Comparison of ENCODE assay signal across 8 cellular contexts in genomic region chr22:50599816-50600454, GRCh38. TPM values are rescaled to one million over a fixed set of nuclear protein-coding genes. Genes with fewer than 3 reads are reported as not detected.
A peak's percentile ranks its signal among the peaks of the same experiment; 100 is the strongest.
DNase-seq lines count a peak whose midpoint lies in the region; ATAC-seq and TF ChIP-seq lines count a peak whose summit lies in the region.

No MANE protein-coding gene starts in this region.

- H3K27ac ChIP-seq in lower lobe of right lung: no peak overlapping the region

- H3K4me1 Mint-ChIP-seq in central memory CD8-positive, alpha-beta T cell: peaks cover 10% of the 10 kb centered on the region

- H3K4me1 ChIP-seq in lower lobe of right lung: no peaks in the 10 kb centered on the region

- no peaks in the 10 kb centered on the region for H3K36me3 ChIP-seq in lower lobe of right lung

- TF ChIP-seq CTCF in lower lobe of right lung (IDR thresholded peaks at IDR 0.05): no peak

- H3K27me3 ChIP-seq in lower lobe of right lung (ENCODE audit: low read depth): peaks cover 58% of the 10 kb centered on the region

- intact Hi-C loops in lower lobe of right lung (cut with DNase I): no loop called here

- peaks cover 5% of the 10 kb centered on the region for H3K36me3 Mint-ChIP-seq in central memory CD8-positive, alpha-beta T cell (ENCODE audit: insufficient read depth)

- H3K27ac Mint-ChIP-seq in central memory CD8-positive, alpha-beta T cell (ENCODE audit: low read depth): no peak overlapping the region

- peaks cover 31% of the 10 kb centered on the region for H3K27me3 Mint-ChIP-seq in central memory CD8-positive, alpha-beta T cell

- ATAC-seq in central memory CD8-positive, alpha-beta T cell (replicated peaks; ENCODE audit: extremely low read depth, poor library complexity, severe bottlenecking): peak; percentile 70
- peak; percentile 87 for ATAC-seq in lower lobe of right lung
- peak; percentile 38 for ATAC-seq in stimulated activated naive CD8-positive, alpha-beta T cell treated with anti-CD3 and anti-CD28 coated beads, Interleukin-15, Interleukin-2, amounts not matched to agents 100 U/mL and 50 U/mL, for 24 hours
- ATAC-seq in HG02623 (IDR thresholded peaks at IDR 0.05; ENCODE audit: unreplicated experiment): no peak
- ATAC-seq in HG03571 (IDR thresholded peaks at IDR 0.05; ENCODE audit: unreplicated experiment): no peak

- no peaks in the 10 kb centered on the region for H3K9me3 Mint-ChIP-seq in central memory CD8-positive, alpha-beta T cell

- H3K9me3 ChIP-seq in lower lobe of right lung: no peaks in the 10 kb centered on the region

- peak overlapping the region; percentile 39 for H3K4me3 ChIP-seq in lower lobe of right lung

- H3K4me3 Mint-ChIP-seq in central memory CD8-positive, alpha-beta T cell: peak overlapping the region; percentile 20

- peak; percentile 54 for DNase-seq in NCI-H82 (lab: John Stamatoyannopoulos, UW)
- no peak for DNase-seq in NCI-H82 treated with DMSO at 0.1 percent for 48 hours (lab: John Stamatoyannopoulos, UW; ENCODE audit: unreplicated experiment)
- DNase-seq in activated CD4-positive, CD25-positive, alpha-beta regulatory T cell (lab: John Stamatoyannopoulos, UW): peak; percentile 28 to 47 (median 36)
- peak; percentile 59 to 65 for DNase-seq in central memory CD8-positive, alpha-beta T cell (ENCODE audit: low spot score in 2 of 2)
- no peak for DNase-seq in lower lobe of right lung
- DNase-seq in stimulated activated naive CD8-positive, alpha-beta T cell treated with anti-CD3 and anti-CD28 coated beads, Interleukin-15, Interleukin-2, amounts not matched to agents 100 U/mL and 50 U/mL, for 24 hours: peak; percentile 76

RNA-seq across cellular contexts. Expression of gene MAPK8IP2, which starts 0.7 kb away (rescaled TPM):
- total RNA-seq in lower lobe of right lung: 1.7 TPM

RNA-seq across cellular contexts. Expression of gene CHKB, which starts 17.3 kb away (rescaled TPM):
- total RNA-seq in lower lobe of right lung: 76.7 TPM

RNA-seq across cellular contexts. Expression of gene CPT1B, which starts 21.7 kb away (rescaled TPM):
- 12.6 TPM for total RNA-seq in lower lobe of right lung

RNA-seq across cellular contexts. Expression of gene ARSA, which starts 28.0 kb away (rescaled TPM):
- 53.5 TPM for total RNA-seq in lower lobe of right lung

RNA-seq across cellular contexts. Expression of gene SYCE3, which starts 37.2 kb away (rescaled TPM):
- total RNA-seq in lower lobe of right lung: not detected

Comparison
In these comparisons a context has a peak if more than half of its experiments do, and no peak if none do; other contexts are left out.
1. DNase-seq: peak in NCI-H82 (single experiment), activated CD4-positive, CD25-positive, alpha-beta regulatory T cell (4 of 4), central memory CD8-positive, alpha-beta T cell (2 of 2) and stimulated activated naive CD8-positive, alpha-beta T cell treated with anti-CD3 and anti-CD28 coated beads, Interleukin-15, Interleukin-2, amounts not matched to agents 100 U/mL and 50 U/mL, for 24 hours (single experiment); none in NCI-H82 treated with DMSO at 0.1 percent for 48 hours (single experiment) and lower lobe of right lung (single experiment).
2. ATAC-seq: peak in central memory CD8-positive, alpha-beta T cell (single experiment), lower lobe of right lung (2 of 2) and stimulated activated naive CD8-positive, alpha-beta T cell treated with anti-CD3 and anti-CD28 coated beads, Interleukin-15, Interleukin-2, amounts not matched to agents 100 U/mL and 50 U/mL, for 24 hours (single experiment); none in HG02623 (single experiment) and HG03571 (single experiment).